In genomic region chr6:156848123-156848522, GRCh38 we compare ENCODE assay signal across 16 cellular contexts.
A peak's percentile ranks its signal among the peaks of the same experiment; 100 is the strongest.
DNase-seq lines count a peak whose midpoint lies in the region; ATAC-seq, FAIRE-seq and TF ChIP-seq lines count a peak whose summit lies in the region.
"Had no signal": no experiment of that assay in that cellular context is flagged by ENCODE, and none has a peak within 500 bp of the region (broad histone marks: within the 10 kb centered on the region; RNA-seq: fewer than 3 reads in every experiment).

No MANE protein-coding gene starts in this region.

- DNase-seq in G401 (ENCODE audit: low spot score) (peak; percentile 68), NAMALWA (ENCODE audit: low spot score) (peak; percentile 62), erythroblast (lab: John Stamatoyannopoulos, UW) (peak; percentile 47 to 64), osteocyte (ENCODE audit: extremely low spot score, unreplicated experiment) (no peak), NCI-H2107 (lab: John Stamatoyannopoulos, UW) (no peak), RCC 7860 (ENCODE audit: low spot score) (no peak)
- DNase-seq: activated CD4-positive, alpha-beta memory T cell treated with anti-CD3 and anti-CD28 coated beads, Interleukin-2, amount 10 ng/mL, durations not matched to agents 7 days and 5 days; cortex of kidney; kidney; NCI-H187 treated with DMSO at 0.1 percent for 48 hours; stimulated activated CD4-positive, alpha-beta T cell treated with anti-CD3 and anti-CD28 coated beads, Interleukin-12 subunit alpha, Interleukin-12 subunit beta, amount 100 ng/mL, for 4 hours; T-helper 9 cell had no signal

- FAIRE-seq in RCC 7860 (lab: Jason Lieb, UNC): no peak
- FAIRE-seq: HTR-8/SVneo, kidney had no signal

- in situ Hi-C loops in G401 (cut with HindIII; ENCODE audit: low sequenced_read_pairs): no loop called here

- H3K36me3 Mint-ChIP-seq in osteocyte (ENCODE audit: unreplicated experiment): no peaks in the 10 kb centered on the region

- no peak for TF ChIP-seq POLR2A in erythroblast (IDR thresholded peaks at IDR 0.05; ENCODE audit: low read length)

- no peak overlapping the region for H3K4me3 Mint-ChIP-seq in osteocyte (ENCODE audit: unreplicated experiment)
- H3K4me3 Mint-ChIP-seq: activated CD4-positive, alpha-beta memory T cell treated with anti-CD3 and anti-CD28 coated beads, Interleukin-2, amount 10 ng/mL, durations not matched to agents 7 days and 5 days had no signal

- H3K27ac Mint-ChIP-seq in osteocyte (ENCODE audit: unreplicated experiment): peak overlapping the region; percentile 59
- H3K27ac Mint-ChIP-seq: activated CD4-positive, alpha-beta memory T cell treated with anti-CD3 and anti-CD28 coated beads, Interleukin-2, amount 10 ng/mL, durations not matched to agents 7 days and 5 days had no signal

- peaks cover 66% of the 10 kb centered on the region for H3K4me1 Mint-ChIP-seq in osteocyte (ENCODE audit: unreplicated experiment)

- ATAC-seq in HG03439 (IDR thresholded peaks at IDR 0.05; ENCODE audit: unreplicated experiment): no peak
- no peak for ATAC-seq in HG03354 (IDR thresholded peaks at IDR 0.05; ENCODE audit: poor library complexity, severe bottlenecking, unreplicated experiment)
- ATAC-seq: Panc1 had no signal

- no peaks in the 10 kb centered on the region for H3K27me3 Mint-ChIP-seq in osteocyte (ENCODE audit: unreplicated experiment)
- H3K27me3 Mint-ChIP-seq: activated CD4-positive, alpha-beta memory T cell treated with anti-CD3 and anti-CD28 coated beads, Interleukin-2, amount 10 ng/mL, durations not matched to agents 7 days and 5 days had no signal

- H3K9me3 Mint-ChIP-seq in osteocyte (ENCODE audit: unreplicated experiment): no peaks in the 10 kb centered on the region
- H3K9me3 Mint-ChIP-seq: activated CD4-positive, alpha-beta memory T cell treated with anti-CD3 and anti-CD28 coated beads, Interleukin-2, amount 10 ng/mL, durations not matched to agents 7 days and 5 days had no signal

- no peak for TF ChIP-seq CTCF in osteocyte (IDR thresholded peaks at IDR 0.05)

Comparison
In these comparisons a context has a peak if more than half of its experiments do, and no peak if none do; other contexts are left out.
1. DNase-seq: peak in G401 (single experiment), NAMALWA (single experiment) and erythroblast (2 of 2); none in osteocyte (single experiment), NCI-H2107 (single experiment) and RCC 7860 (single experiment).